In the genomic region with DNA sequence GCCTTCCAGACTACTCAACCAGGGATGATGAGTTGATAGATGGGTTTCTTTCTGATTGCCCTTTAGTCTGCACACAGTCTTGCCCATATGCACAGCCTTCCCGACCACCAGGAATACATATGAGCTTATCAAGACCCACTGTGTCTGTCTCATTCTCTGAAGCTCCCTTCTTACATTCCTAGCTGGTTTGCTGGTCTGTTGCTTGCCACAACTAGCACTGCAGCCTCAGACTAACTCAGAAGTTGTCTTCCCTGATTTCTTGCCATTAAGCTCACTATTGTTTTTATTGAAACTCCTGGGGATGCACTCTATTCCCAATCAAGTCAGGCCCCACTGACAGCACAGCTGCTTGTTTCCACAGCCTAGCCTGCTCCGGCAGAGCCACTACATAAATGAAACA, we compare ENCODE assay signal across 2 cellular contexts.
TF ChIP-seq lines count a peak whose summit lies in the region.

No MANE protein-coding gene starts in this region.

TF ChIP-seq in WTC11, 78 proteins besides CTCF, POLR2A, EP300 and RAD21 (continued from another document):
- no peak for TF ChIP-seq ZNF532 (CRISPR knock-in tag; IDR thresholded peaks at IDR 0.05; ENCODE audit: borderline replicate concordance)
- no peak for TF ChIP-seq ATF1 (CRISPR knock-in tag; IDR thresholded peaks at IDR 0.05)
- TF ChIP-seq ERG (CRISPR knock-in tag; IDR thresholded peaks at IDR 0.05), result no peak
- TF ChIP-seq PRRX2 (CRISPR knock-in tag; IDR thresholded peaks at IDR 0.05), result no peak
- no peak for TF ChIP-seq FOXK1 (CRISPR knock-in tag; IDR thresholded peaks at IDR 0.05)
- TF ChIP-seq NR3C1 (CRISPR knock-in tag; conservative IDR thresholded peaks at IDR 0.05; ENCODE audit: low read depth), result no peak
- no peak for TF ChIP-seq GTF2I (CRISPR knock-in tag; conservative IDR thresholded peaks at IDR 0.05)
- TF ChIP-seq, protein P1, sequence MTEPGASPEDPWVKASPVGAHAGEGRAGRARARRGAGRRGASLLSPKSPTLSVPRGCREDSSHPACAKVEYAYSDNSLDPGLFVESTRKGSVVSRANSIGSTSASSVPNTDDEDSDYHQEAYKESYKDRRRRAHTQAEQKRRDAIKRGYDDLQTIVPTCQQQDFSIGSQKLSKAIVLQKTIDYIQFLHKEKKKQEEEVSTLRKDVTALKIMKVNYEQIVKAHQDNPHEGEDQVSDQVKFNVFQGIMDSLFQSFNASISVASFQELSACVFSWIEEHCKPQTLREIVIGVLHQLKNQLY (CRISPR knock-in tag; IDR thresholded peaks at IDR 0.05), result no peak
- no peak for TF ChIP-seq ELF4 (CRISPR knock-in tag; IDR thresholded peaks at IDR 0.05; ENCODE audit: low read depth)
- TF ChIP-seq ZNF671 (CRISPR knock-in tag; IDR thresholded peaks at IDR 0.05), result no peak
- TF ChIP-seq KAT7 (CRISPR knock-in tag; IDR thresholded peaks at IDR 0.05; ENCODE audit: borderline replicate concordance), result no peak

TF ChIP-seq in HepG2, 621 proteins besides CTCF, POLR2A, EP300 and RAD21 (continued from another document):
- TF ChIP-seq, protein P2, sequence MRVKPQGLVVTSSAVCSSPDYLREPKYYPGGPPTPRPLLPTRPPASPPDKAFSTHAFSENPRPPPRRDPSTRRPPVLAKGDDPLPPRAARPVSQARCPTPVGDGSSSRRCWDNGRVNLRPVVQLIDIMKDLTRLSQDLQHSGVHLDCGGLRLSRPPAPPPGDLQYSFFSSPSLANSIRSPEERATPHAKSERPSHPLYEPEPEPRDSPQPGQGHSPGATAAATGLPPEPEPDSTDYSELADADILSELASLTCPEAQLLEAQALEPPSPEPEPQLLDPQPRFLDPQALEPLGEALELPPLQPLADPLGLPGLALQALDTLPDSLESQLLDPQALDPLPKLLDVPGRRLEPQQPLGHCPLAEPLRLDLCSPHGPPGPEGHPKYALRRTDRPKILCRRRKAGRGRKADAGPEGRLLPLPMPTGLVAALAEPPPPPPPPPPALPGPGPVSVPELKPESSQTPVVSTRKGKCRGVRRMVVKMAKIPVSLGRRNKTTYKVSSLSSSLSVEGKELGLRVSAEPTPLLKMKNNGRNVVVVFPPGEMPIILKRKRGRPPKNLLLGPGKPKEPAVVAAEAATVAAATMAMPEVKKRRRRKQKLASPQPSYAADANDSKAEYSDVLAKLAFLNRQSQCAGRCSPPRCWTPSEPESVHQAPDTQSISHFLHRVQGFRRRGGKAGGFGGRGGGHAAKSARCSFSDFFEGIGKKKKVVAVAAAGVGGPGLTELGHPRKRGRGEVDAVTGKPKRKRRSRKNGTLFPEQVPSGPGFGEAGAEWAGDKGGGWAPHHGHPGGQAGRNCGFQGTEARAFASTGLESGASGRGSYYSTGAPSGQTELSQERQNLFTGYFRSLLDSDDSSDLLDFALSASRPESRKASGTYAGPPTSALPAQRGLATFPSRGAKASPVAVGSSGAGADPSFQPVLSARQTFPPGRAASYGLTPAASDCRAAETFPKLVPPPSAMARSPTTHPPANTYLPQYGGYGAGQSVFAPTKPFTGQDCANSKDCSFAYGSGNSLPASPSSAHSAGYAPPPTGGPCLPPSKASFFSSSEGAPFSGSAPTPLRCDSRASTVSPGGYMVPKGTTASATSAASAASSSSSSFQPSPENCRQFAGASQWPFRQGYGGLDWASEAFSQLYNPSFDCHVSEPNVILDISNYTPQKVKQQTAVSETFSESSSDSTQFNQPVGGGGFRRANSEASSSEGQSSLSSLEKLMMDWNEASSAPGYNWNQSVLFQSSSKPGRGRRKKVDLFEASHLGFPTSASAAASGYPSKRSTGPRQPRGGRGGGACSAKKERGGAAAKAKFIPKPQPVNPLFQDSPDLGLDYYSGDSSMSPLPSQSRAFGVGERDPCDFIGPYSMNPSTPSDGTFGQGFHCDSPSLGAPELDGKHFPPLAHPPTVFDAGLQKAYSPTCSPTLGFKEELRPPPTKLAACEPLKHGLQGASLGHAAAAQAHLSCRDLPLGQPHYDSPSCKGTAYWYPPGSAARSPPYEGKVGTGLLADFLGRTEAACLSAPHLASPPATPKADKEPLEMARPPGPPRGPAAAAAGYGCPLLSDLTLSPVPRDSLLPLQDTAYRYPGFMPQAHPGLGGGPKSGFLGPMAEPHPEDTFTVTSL (CRISPR knock-in tag; IDR thresholded peaks at IDR 0.05; ENCODE audit: borderline replicate concordance), result no peak
- TF ChIP-seq, protein P3, sequence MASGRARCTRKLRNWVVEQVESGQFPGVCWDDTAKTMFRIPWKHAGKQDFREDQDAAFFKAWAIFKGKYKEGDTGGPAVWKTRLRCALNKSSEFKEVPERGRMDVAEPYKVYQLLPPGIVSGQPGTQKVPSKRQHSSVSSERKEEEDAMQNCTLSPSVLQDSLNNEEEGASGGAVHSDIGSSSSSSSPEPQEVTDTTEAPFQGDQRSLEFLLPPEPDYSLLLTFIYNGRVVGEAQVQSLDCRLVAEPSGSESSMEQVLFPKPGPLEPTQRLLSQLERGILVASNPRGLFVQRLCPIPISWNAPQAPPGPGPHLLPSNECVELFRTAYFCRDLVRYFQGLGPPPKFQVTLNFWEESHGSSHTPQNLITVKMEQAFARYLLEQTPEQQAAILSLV (CRISPR knock-in tag; IDR thresholded peaks at IDR 0.05; ENCODE audit: borderline replicate concordance), result no peak
- TF ChIP-seq ZNF646 (CRISPR knock-in tag; IDR thresholded peaks at IDR 0.05), result no peak
- TF ChIP-seq PHB2 (IDR thresholded peaks at IDR 0.05; ENCODE audit: partially characterized antibody), result no peak
- no peak for TF ChIP-seq AGO2 (optimal IDR thresholded peaks at IDR 0.05; ENCODE audit: low read depth, low read length)
- no peak for TF ChIP-seq HOXD1 (CRISPR knock-in tag; IDR thresholded peaks at IDR 0.05)
- TF ChIP-seq SP140L (CRISPR knock-in tag; IDR thresholded peaks at IDR 0.05; ENCODE audit: borderline replicate concordance), result no peak
- TF ChIP-seq NR3C1 (CRISPR knock-in tag; IDR thresholded peaks at IDR 0.05), result no peak
TF ChIP-seq in HepG2: peak in this region for 0.
